In genomic region chr10:14009315-14010082, GRCh38 we compare ENCODE assay signal across 1 cellular context.
TF ChIP-seq lines count a peak whose summit lies in the region.

No MANE protein-coding gene starts in this region.

TF ChIP-seq in GM12878, 131 proteins besides CTCF, POLR2A, EP300 and RAD21 (continued from another document and continues in another):
- TF ChIP-seq HDGF (IDR thresholded peaks at IDR 0.05) (no peak), LARP7 (IDR thresholded peaks at IDR 0.05) (no peak), GATAD2B (conservative IDR thresholded peaks at IDR 0.05; ENCODE audit: low read depth) (peak; percentile 97), EED (IDR thresholded peaks at IDR 0.05; ENCODE audit: low read depth) (peak; percentile 22; the same call in 1 of the 2 replicates), IKZF2 (IDR thresholded peaks at IDR 0.05) (peak; percentile 90 to 94), YBX1 (IDR thresholded peaks at IDR 0.05) (no peak), RAD51 (IDR thresholded peaks at IDR 0.05) (no peak), NFIC (IDR thresholded peaks at IDR 0.05; ENCODE audit: low read depth, low read length) (peak; percentile 39; the same call in 1 of the 2 replicates), YY1 (IDR thresholded peaks at IDR 0.05; ENCODE audit: low read depth, low read length) (0 out of 2 replicates have a peak, but pooled peaks have one; percentile 21), ATF2 (IDR thresholded peaks at IDR 0.05; ENCODE audit: low read length) (peak; percentile 67), PML (IDR thresholded peaks at IDR 0.05; ENCODE audit: low read length) (no peak), ATF7 (IDR thresholded peaks at IDR 0.05; ENCODE audit: low read depth) (peak; percentile 75), ZNF24 (IDR thresholded peaks at IDR 0.05) (peak; percentile 45), CHD4 (IDR thresholded peaks at IDR 0.05) (no peak), MEF2B (IDR thresholded peaks at IDR 0.05; ENCODE audit: partially characterized antibody, poor library complexity, severe bottlenecking) (no peak), RELA (IDR thresholded peaks at IDR 0.05; ENCODE audit: borderline replicate concordance, partially characterized antibody) (peak; percentile 84), BHLHE40 (IDR thresholded peaks at IDR 0.05; ENCODE audit: borderline replicate concordance in 1 of 2, low read depth in 2 of 2, low read length in 1 of 2) (peak; percentile 89 to 91), KDM1A (IDR thresholded peaks at IDR 0.05; ENCODE audit: borderline replicate concordance) (no peak), MTA2 (IDR thresholded peaks at IDR 0.05; ENCODE audit: low read depth) (peak; percentile 94), ATF3 (IDR thresholded peaks at IDR 0.05; ENCODE audit: borderline replicate concordance, extremely low read depth, low read depth, low read length) (no peak), SMC3 (IDR thresholded peaks at IDR 0.05; ENCODE audit: borderline replicate concordance, low read length) (peak; percentile 23; the same call in 1 of the 2 replicates), PKNOX1 (IDR thresholded peaks at IDR 0.05) (peak; percentile 72), HSF1 (IDR thresholded peaks at IDR 0.05; ENCODE audit: low read depth, low read length) (no peak), SIN3A (IDR thresholded peaks at IDR 0.05; ENCODE audit: low read depth, low read length) (no peak), MYC (IDR thresholded peaks at IDR 0.05; ENCODE audit: insufficient read depth, insufficient read length, insufficient replicate concordance, low read length, severe bottlenecking) (no peak), ZBTB4 (CRISPR knock-in tag; IDR thresholded peaks at IDR 0.05) (no peak), NBN (IDR thresholded peaks at IDR 0.05) (peak; percentile 87), BCL11A (IDR thresholded peaks at IDR 0.05; ENCODE audit: low read depth, low read length) (peak; percentile 58), ZNF592 (IDR thresholded peaks at IDR 0.05) (0 out of 2 replicates have a peak, but pooled peaks have one; percentile 51), POLR2AphosphoS2 (IDR thresholded peaks at IDR 0.05; ENCODE audit: low read depth, low read length) (no peak), ZBTB40 (IDR thresholded peaks at IDR 0.05; ENCODE audit: borderline replicate concordance) (no peak), SMAD5 (IDR thresholded peaks at IDR 0.05; ENCODE audit: low read depth) (no peak), CREB1 (IDR thresholded peaks at IDR 0.05; ENCODE audit: low read depth) (no peak), CREM (IDR thresholded peaks at IDR 0.05; ENCODE audit: low read depth) (no peak), MYB (IDR thresholded peaks at IDR 0.05; ENCODE audit: borderline replicate concordance, low read depth, low read length) (peak; percentile 65; the same call in 1 of the 2 replicates), IRF5 (IDR thresholded peaks at IDR 0.05; ENCODE audit: borderline replicate concordance) (peak; percentile 49; the same call in 1 of the 2 replicates), PBX3 (IDR thresholded peaks at IDR 0.05; ENCODE audit: insufficient replicate concordance, low read depth, low read length) (no peak), SMARCA5 (IDR thresholded peaks at IDR 0.05) (no peak), ZZZ3 (IDR thresholded peaks at IDR 0.05; ENCODE audit: control insufficient read depth, insufficient read length, low read depth) (no peak), IKZF1 (conservative IDR thresholded peaks at IDR 0.05) (peak; percentile 83), SMAD1 (IDR thresholded peaks at IDR 0.05; ENCODE audit: low read depth, partially characterized antibody) (peak; percentile 91), SREBF1 (IDR thresholded peaks at IDR 0.05; ENCODE audit: low read length) (no peak), IRF4 (IDR thresholded peaks at IDR 0.05; ENCODE audit: low read depth, low read length) (peak; percentile 13; the same call in 1 of the 2 replicates)
